Comparison of ENCODE assay signal across 11 cellular contexts in genomic region chr17:54221499-54221898, GRCh38.
"Had no signal": no experiment of that assay in that cellular context is flagged by ENCODE, and none has a peak within 500 bp of the region (broad histone marks: within the 10 kb centered on the region; RNA-seq: fewer than 3 reads in every experiment).

No MANE protein-coding gene starts in this region.

- H3K4me3 ChIP-seq: GM23248, GM23338, HAP-1 had no signal

- H3K9me3 ChIP-seq: HAP-1 had no signal

- H2AFZ ChIP-seq: GM23248, GM23338 had no signal

- DNase-seq: GM23248, GOT3, H7, H9, HCEC 1CT, HFFc6 had no signal

- H3K36me3 ChIP-seq: HAP-1 had no signal

- ATAC-seq: GM23338, HCT116 had no signal

- H3K4me2 ChIP-seq: GM23338 had no signal

- H3K9ac ChIP-seq: GM23248 had no signal

- FAIRE-seq: H1, H54 had no signal

- H3K27ac ChIP-seq: GM23248 had no signal
